ENCODE assay signal across 9 cellular contexts in genomic region chr7:24572014-24572413, GRCh38. TPM values are rescaled to one million over a fixed set of nuclear protein-coding genes. Genes with fewer than 3 reads are reported as not detected.
DNase-seq lines count a peak whose midpoint lies in the region; ATAC-seq, FAIRE-seq and TF ChIP-seq lines count a peak whose summit lies in the region.
"Had no signal": no experiment of that assay in that cellular context is flagged by ENCODE, and none has a peak within 500 bp of the region (broad histone marks: within the 10 kb centered on the region; RNA-seq: fewer than 3 reads in every experiment).

No MANE protein-coding gene starts in this region.

- in situ Hi-C loops in GM12878 (cut with MboI) = no loop called here

- TF ChIP-seq POLR2A in GM12878 (IDR thresholded peaks at IDR 0.05; ENCODE audit: low read depth, low read length) = no peak

- H3K27ac ChIP-seq in BLaER1 (no peak overlapping the region), HUES64 (ENCODE audit: low read depth, low read length) (no peak overlapping the region), GM12878 (ENCODE audit: control insufficient read depth, insufficient read depth) (no peak overlapping the region), upper lobe of right lung (no peak overlapping the region)

- H3K27me3 Mint-ChIP-seq in naive B cell = peaks cover 9 to 22% (median 11%) of the 10 kb centered on the region in 3 donors

- no peak for DNase-seq in GM12878 (ENCODE audit: low read depth, low spot score)
- DNase-seq in naive B cell = no peak
- DNase-seq in upper lobe of right lung = no peak
- DNase-seq in NCI-H69 (lab: John Stamatoyannopoulos, UW) = no peak
- DNase-seq in NCI-H1417 (lab: John Stamatoyannopoulos, UW) = no peak
- DNase-seq: DMS79 had no signal

- no peaks in the 10 kb centered on the region for H3K36me3 ChIP-seq in BLaER1
- H3K36me3 ChIP-seq in HUES64 (ENCODE audit: insufficient read depth, low read length) = no peaks in the 10 kb centered on the region
- no peaks in the 10 kb centered on the region for H3K36me3 ChIP-seq in GM12878 (ENCODE audit: control insufficient read depth in 2 of 2, insufficient read depth in 2 of 2, low read length in 1 of 2)
- H3K36me3 ChIP-seq in upper lobe of right lung = no peaks in the 10 kb centered on the region

- BruUV-seq in GM12878 (replicated peaks; lab: Mats Ljungman, UMichigan) = no TSS peak

- H3K4me1 Mint-ChIP-seq in naive B cell = peaks cover 23 to 27% (median 24%) of the 10 kb centered on the region in 3 donors

- RAD21 ChIA-PET in GM12878 (lab: Charles Lee; ENCODE audit: unreplicated experiment) = interaction anchor here (8.1 kb wide), 1 partner anchor 96 kb away, joined by 106 read pairs; no protein-coding TSS in a partner anchor

- peaks cover 34% of the 10 kb centered on the region for H3K79me2 ChIP-seq in GM12878 (ENCODE audit: control insufficient read depth, insufficient read depth, low read length)

- CTCF ChIA-PET in GM12878 (lab: Yijun Ruan, JAX) = interaction anchor here (0.9 to 7.1 kb wide), 2 partner anchors 18 to 283 kb away, joined by 3 to 147 read pairs; no protein-coding TSS in a partner anchor

- TF ChIP-seq CTCF in GM12878 (IDR thresholded peaks at IDR 0.05 in 2 of 3, conservative IDR thresholded peaks at IDR 0.05 in 1 of 3; ENCODE audit: control insufficient read depth in 2 of 3, extremely low read depth in 1 of 3, insufficient read depth in 1 of 3, low read depth in 3 of 3, low read length in 3 of 3) = no peak
- no peak for TF ChIP-seq CTCF in upper lobe of right lung (IDR thresholded peaks at IDR 0.05)

- peak overlapping the region in 5 of 6 donors; percentile 68 to 94 (median 78) for H3K27ac Mint-ChIP-seq in naive B cell

- intact Hi-C loops in GM12878 (cut with micrococcal nuclease; ENCODE audit: unreplicated experiment) (loop anchor here (2.0 to 10.0 kb wide), 2 partner anchors 17 to 1027 kb away; no protein-coding TSS in a partner anchor), upper lobe of right lung (cut with DNase I) (no loop called here)

- H3K9ac ChIP-seq in BLaER1 (no peak overlapping the region), HUES64 (ENCODE audit: low read depth, low read length) (no peak overlapping the region), GM12878 (ENCODE audit: control insufficient read depth, insufficient read depth, low read length) (no peak overlapping the region)

- peaks cover 3% of the 10 kb centered on the region; the same call in 1 of the 2 replicates for H3K27me3 ChIP-seq in BLaER1
- H3K27me3 ChIP-seq in HUES64 (ENCODE audit: insufficient read depth, low read length) = peaks cover 23% of the 10 kb centered on the region
- peaks cover 0 to 2% of the 10 kb centered on the region in 2 experiments; a peak in 3 of 4 replicates for H3K27me3 ChIP-seq in GM12878 (replicated peaks in 1 of 2; ENCODE audit: control insufficient read depth in 2 of 2, insufficient read depth in 2 of 2, low read length in 1 of 2)
- H3K27me3 ChIP-seq in upper lobe of right lung = no peaks in the 10 kb centered on the region

- 88% methylated on average over 3 of the region's 5 CpGs for WGBS in HUES64
- WGBS in GM12878 (ENCODE audit: insufficient coverage, insufficient replicate concordance, low lambda C conversion rate, missing lambda C conversion rate) = 0% methylated on average over 5 of the region's 5 CpGs

- H3K9me3 Mint-ChIP-seq in naive B cell = peaks cover 0 to under 1% (median 0%) of the 10 kb centered on the region in 7 donors

- ATAC-seq in GM12878 = no peak
- ATAC-seq in naive B cell (ENCODE audit: low read depth in 2 of 2) = no peak
- no peak for ATAC-seq in upper lobe of right lung
- ATAC-seq in HG03460 (IDR thresholded peaks at IDR 0.05; ENCODE audit: unreplicated experiment) = no peak

- H3K4me1 ChIP-seq in BLaER1 (peaks cover 35% of the 10 kb centered on the region), HUES64 (ENCODE audit: insufficient read depth, low read length) (peaks cover 48% of the 10 kb centered on the region), GM12878 (ENCODE audit: control insufficient read depth, insufficient read depth, low read length) (no peaks in the 10 kb centered on the region; the same call in 1 of the 2 replicates), upper lobe of right lung (peaks cover 13% of the 10 kb centered on the region)

- no peak for TF ChIP-seq EP300 in GM12878 (IDR thresholded peaks at IDR 0.05; ENCODE audit: borderline replicate concordance in 1 of 2, control insufficient read depth in 1 of 2, low read depth in 2 of 2, low read length in 2 of 2)

- H2AFZ ChIP-seq in GM12878 (ENCODE audit: control insufficient read depth, low read depth, low read length) = no peak overlapping the region

- SMC1A ChIA-PET in GM12878 (lab: Charles Lee; ENCODE audit: uncharacterized antibody, unreplicated experiment) = interaction anchor here (10.1 kb wide), 1 partner anchor 95 kb away, joined by 142 read pairs; no protein-coding TSS in a partner anchor

- no peak for FAIRE-seq in GM12878 (lab: Jason Lieb, UNC)

- H3K4me2 ChIP-seq in BLaER1 (peak overlapping the region; percentile 86), GM12878 (ENCODE audit: control insufficient read depth, insufficient read depth) (peak overlapping the region; percentile 94)

- H3K4me3 ChIP-seq in BLaER1 (no peak overlapping the region), HUES64 (ENCODE audit: low read length) (peak overlapping the region; percentile 82; the same call in 1 of the 2 replicates), GM12878 (peak overlapping the region; percentile 81), upper lobe of right lung (no peak overlapping the region)

- H4K20me1 ChIP-seq in BLaER1 (peaks cover 33% of the 10 kb centered on the region), GM12878 (ENCODE audit: control insufficient read depth, insufficient read depth) (no peaks in the 10 kb centered on the region)

- H3K36me3 Mint-ChIP-seq in naive B cell = no peaks in the 10 kb centered on the region

- POLR2A ChIA-PET in GM12878 (lab: Charles Lee) = no interaction called here

- TF ChIP-seq RAD21 in GM12878 (IDR thresholded peaks at IDR 0.05; ENCODE audit: insufficient read depth, low read depth, low read length) = no peak

- H3K9me3 ChIP-seq in BLaER1 = no peaks in the 10 kb centered on the region
- no peaks in the 10 kb centered on the region for H3K9me3 ChIP-seq in HUES64 (ENCODE audit: insufficient read depth, low read depth, low read length)
- H3K9me3 ChIP-seq in GM12878 (replicated peaks; ENCODE audit: control insufficient read depth, insufficient read depth, low read length) = no peaks in the 10 kb centered on the region
- H3K9me3 ChIP-seq in upper lobe of right lung = no peaks in the 10 kb centered on the region

- H3K4me3 Mint-ChIP-seq in naive B cell = peak overlapping the region; percentile 83 to 96 (median 92)

TF ChIP-seq in GM12878, 131 proteins besides CTCF, POLR2A, EP300 and RAD21 (continues in another document):
- TF ChIP-seq PKNOX1 (IDR thresholded peaks at IDR 0.05) (no peak), KLF5 (IDR thresholded peaks at IDR 0.05; ENCODE audit: partially characterized antibody) (no peak), TBL1XR1 (IDR thresholded peaks at IDR 0.05; ENCODE audit: low read depth, low read length) (no peak), PAX8 (IDR thresholded peaks at IDR 0.05) (no peak), SKIL (IDR thresholded peaks at IDR 0.05; ENCODE audit: low read depth, poor library complexity, severe bottlenecking) (no peak)

RNA-seq across cellular contexts. Expression of gene PALS2, which starts 1.2 kb away (rescaled TPM):
- 40.3 TPM for polyA plus RNA-seq in HUES64 (2013, experiment 1 of 2)
- 38.1 TPM for polyA plus RNA-seq in HUES64 (2013, experiment 2 of 2)
- 57.8 and 72.9 TPM in 2 replicates for total RNA-seq in GM12878 (2013; cell fraction: nucleolus; rRNA removed)
- total RNA-seq in GM12878 (2014; rRNA removed) (10.7 and 15.0 TPM in 2 replicates), GM12878 (2014; rRNA removed; fragmentation: Illumina TruSeq; extraction: Trizol) (23.2 and 24.7 TPM in 2 replicates), GM12878 (2021) (45.3 and 53.5 TPM in 2 replicates), upper lobe of right lung (15.6 TPM)
- polyA plus RNA-seq in GM12878 (2011; ENCODE audit: low read depth) = 6.3 TPM
- polyA plus RNA-seq in GM12878 (2011; rRNA removed) (19.3 and 26.6 TPM in 2 replicates), GM12878 (2014; fragmentation: Illumina TruSeq; extraction: Trizol) (27.2 and 39.6 TPM in 2 replicates), GM12878 (2014; fragmentation: Nextera tagmentation; extraction: Ambion mirVana) (10 to 100 TPM; 15.2 to 21.6 TPM), GM12878 (2014; rRNA removed) (17.5 and 18.6 TPM in 2 replicates), GM12878 (2016; fragmentation: Nextera tagmentation; extraction: Ambion mirVana) (10 to 100 TPM; 19.6 to 20.6 TPM), naive B cell (ENCODE audit: low read depth in 6 of 6) (10 to 100 TPM; 25.4 to 37.9 (median 28.2) TPM)
- 4.4 and 5.7 TPM in 2 replicates for polyA plus RNA-seq in GM12878 (2011; cell fraction: cytosol; rRNA removed)
- 7.4 and 9.8 TPM in 2 replicates for polyA plus RNA-seq in GM12878 (2011; cell fraction: nucleus; rRNA removed)
- polyA plus RNA-seq in GM12878 (2012) = 12.1 and 14.5 TPM in 2 replicates
- polyA minus RNA-seq in GM12878 (2011; rRNA and poly(A)+ RNA removed) = 17.8 and 40.1 TPM in 2 replicates
- polyA minus RNA-seq in GM12878 (2011; cell fraction: cytosol; rRNA and poly(A)+ RNA removed) = 14.4 and 21.5 TPM in 2 replicates
- 9.4 and 21.9 TPM in 2 replicates for polyA minus RNA-seq in GM12878 (2011; cell fraction: nucleus; rRNA and poly(A)+ RNA removed)

Comparison
In these comparisons a context has a peak if more than half of its experiments do, and no peak if none do; other contexts are left out.
1. H3K4me3 ChIP-seq: peak in HUES64 (single experiment) and GM12878 (single experiment); none in BLaER1 (single experiment) and upper lobe of right lung (single experiment).